Comparison of ENCODE assay signal across 23 cellular contexts in genomic region chr12:22577667-22578066, GRCh38. TPM values are rescaled to one million over a fixed set of nuclear protein-coding genes. Genes with fewer than 3 reads are reported as not detected.
DNase-seq lines count a peak whose midpoint lies in the region; ATAC-seq, FAIRE-seq and TF ChIP-seq lines count a peak whose summit lies in the region.
"Had no signal": no experiment of that assay in that cellular context is flagged by ENCODE, and none has a peak within 500 bp of the region (broad histone marks: within the 10 kb centered on the region; RNA-seq: fewer than 3 reads in every experiment).

No MANE protein-coding gene starts in this region.

- no peak overlapping the region for H3K18ac ChIP-seq in IMR-90 (ENCODE audit: low read depth, low read length)

- dilution Hi-C loops in IMR-90 (cut with HindIII; ENCODE audit: low sequenced_read_pairs, unreplicated experiment), result no loop called here
- dilution Hi-C loops in keratinocyte (cut with MboI; ENCODE audit: extremely low pct_ligation_motif_present, low sequenced_read_pairs), result no loop called here

- no peak overlapping the region for H2AK9ac ChIP-seq in IMR-90 (replicated peaks; ENCODE audit: low read depth, low read length, poor library complexity)

- in situ Hi-C loops in IMR-90 (cut with MboI; ENCODE audit: low sequenced_read_pairs), result no loop called here

- TF ChIP-seq RAD21 in IMR-90 (IDR thresholded peaks at IDR 0.05; ENCODE audit: low read length), result no peak

- no peak overlapping the region for H4K91ac ChIP-seq in IMR-90 (ENCODE audit: insufficient read depth, low read depth, low read length)

- intact Hi-C loops in IMR-90 (cut with micrococcal nuclease), result no loop called here

- H3K27me3 ChIP-seq in IMR-90 (ENCODE audit: control insufficient read depth, insufficient read depth, low read length), result no peaks in the 10 kb centered on the region
- H3K27me3 ChIP-seq in keratinocyte (ENCODE audit: control insufficient read depth, extremely low read depth, insufficient read depth, low read length), result no peaks in the 10 kb centered on the region

- no peak overlapping the region for H3K4me2 ChIP-seq in IMR-90 (ENCODE audit: low read depth, low read length)
- no peak overlapping the region for H3K4me2 ChIP-seq in keratinocyte (ENCODE audit: control insufficient read depth, extremely low read depth, insufficient read depth, low read depth, low read length)
- H3K4me2 ChIP-seq: A549 had no signal

- H3K4me1 Mint-ChIP-seq in activated naive CD4-positive, alpha-beta T cell treated with anti-CD3 and anti-CD28 coated beads, Interleukin-2, amount 10 ng/mL, durations not matched to agents 7 days and 5 days, result no peaks in the 10 kb centered on the region

- no peak overlapping the region for H2BK15ac ChIP-seq in IMR-90 (ENCODE audit: low read depth, low read length)

- H3K9me1 ChIP-seq in IMR-90 (ENCODE audit: insufficient read depth, low read length) (no peaks in the 10 kb centered on the region), keratinocyte (ENCODE audit: control insufficient read depth, extremely low read depth, insufficient read depth, low read length) (no peaks in the 10 kb centered on the region)

- H2BK20ac ChIP-seq in IMR-90 (ENCODE audit: low read depth, low read length), result no peak overlapping the region

- no TSS peak for BruUV-seq in IMR-90 (replicated peaks; lab: Mats Ljungman, UMichigan)

- peak; percentile 83 for FAIRE-seq in keratinocyte (lab: Jason Lieb, UNC)
- FAIRE-seq: A549, GM12891, GM19239 had no signal

- H3K23ac ChIP-seq in IMR-90 (ENCODE audit: low read depth, low read length), result no peak overlapping the region

- CTCF ChIA-PET in IMR-90 (lab: Yijun Ruan, JAX), result no interaction called here
- CTCF ChIA-PET in RWPE1 (lab: Yijun Ruan, JAX), result no interaction called here
- CTCF ChIA-PET in activated naive CD4-positive, alpha-beta T cell treated with anti-CD3 and anti-CD28 coated beads, Interleukin-2, amount 10 ng/mL, durations not matched to agents 7 days and 5 days (lab: Charles Lee), result no interaction called here

- H3K14ac ChIP-seq in IMR-90 (replicated peaks; ENCODE audit: low read depth, low read length), result no peak overlapping the region

- H3K56ac ChIP-seq in IMR-90 (ENCODE audit: extremely low read depth, insufficient read depth, low read length), result no peak overlapping the region

- H3K4ac ChIP-seq in IMR-90 (ENCODE audit: low read depth, low read length), result no peak overlapping the region

- no peak overlapping the region for H2BK5ac ChIP-seq in IMR-90 (ENCODE audit: low read depth, low read length, poor library complexity, severe bottlenecking)

- H3K4me1 ChIP-seq in IMR-90 (ENCODE audit: control insufficient read depth, insufficient read depth, low read length) (no peaks in the 10 kb centered on the region), keratinocyte (ENCODE audit: control insufficient read depth, extremely low read depth, insufficient read depth, low read length) (peaks cover 12% of the 10 kb centered on the region)
- H3K4me1 ChIP-seq: A549 had no signal

- H3K9me3 ChIP-seq in IMR-90 (ENCODE audit: control insufficient read depth, insufficient read depth, low read length) (no peaks in the 10 kb centered on the region), keratinocyte (ENCODE audit: control insufficient read depth, low read depth, low read length) (no peaks in the 10 kb centered on the region)
- H3K9me3 ChIP-seq: A549 had no signal

- no peak overlapping the region for H4K8ac ChIP-seq in IMR-90 (ENCODE audit: low read depth in 2 of 2, low read length in 2 of 2)

- no peak overlapping the region for H3K27ac Mint-ChIP-seq in activated naive CD4-positive, alpha-beta T cell treated with anti-CD3 and anti-CD28 coated beads, Interleukin-2, amount 10 ng/mL, durations not matched to agents 7 days and 5 days
- H3K27ac Mint-ChIP-seq: CD8-positive, alpha-beta T cell had no signal

- TF ChIP-seq CTCF in IMR-90 (conservative IDR thresholded peaks at IDR 0.05; ENCODE audit: low read depth, low read length) (no peak), RWPE1 (conservative IDR thresholded peaks at IDR 0.05; ENCODE audit: low read depth) (no peak), epithelial cell of esophagus (IDR thresholded peaks at IDR 0.05; ENCODE audit: insufficient read depth, low read depth, low read length, missing control alignments) (no peak), keratinocyte (optimal IDR thresholded peaks at IDR 0.05 in 1 of 3, IDR thresholded peaks at IDR 0.05 in 1 of 3, conservative IDR thresholded peaks at IDR 0.05 in 1 of 3; ENCODE audit: extremely low read depth in 1 of 3, insufficient read depth in 2 of 3, low read length in 3 of 3) (no peak)

- no CpG with 5 or more reads among the region's 1 CpG for WGBS in IMR-90 (ENCODE audit: extremely low coverage in 2 of 2, insufficient read length in 1 of 2), 2 experiments

- no peaks in the 10 kb centered on the region for H3K36me3 ChIP-seq in IMR-90 (ENCODE audit: control insufficient read depth, insufficient read depth, low read length)
- no peaks in the 10 kb centered on the region for H3K36me3 ChIP-seq in keratinocyte (ENCODE audit: control insufficient read depth in 2 of 2, extremely low read depth in 1 of 2, insufficient read depth in 2 of 2, low read length in 2 of 2)

- H3K4me3 Mint-ChIP-seq in activated naive CD4-positive, alpha-beta T cell treated with anti-CD3 and anti-CD28 coated beads, Interleukin-2, amount 10 ng/mL, durations not matched to agents 7 days and 5 days, result no peak overlapping the region
- H3K4me3 Mint-ChIP-seq: CD8-positive, alpha-beta T cell had no signal

- H4K20me1 ChIP-seq in IMR-90 (ENCODE audit: insufficient read depth, low read length) (no peaks in the 10 kb centered on the region), keratinocyte (ENCODE audit: control insufficient read depth, extremely low read depth, insufficient read depth, low read length) (no peaks in the 10 kb centered on the region)

- no peaks in the 10 kb centered on the region for H3K27me3 Mint-ChIP-seq in activated naive CD4-positive, alpha-beta T cell treated with anti-CD3 and anti-CD28 coated beads, Interleukin-2, amount 10 ng/mL, durations not matched to agents 7 days and 5 days

- ATAC-seq in IMR-90 (ENCODE audit: low read depth), result no peak
- no peak for ATAC-seq in GM18517 (IDR thresholded peaks at IDR 0.05; ENCODE audit: unreplicated experiment)
- ATAC-seq in HG02840 (IDR thresholded peaks at IDR 0.05; ENCODE audit: low FRiP score, unreplicated experiment), result no peak
- ATAC-seq: A549; CD8-positive, alpha-beta T cell; HCT116 had no signal

- H3K4me3 ChIP-seq in IMR-90 (ENCODE audit: insufficient read depth, low read depth, low read length), result no peak overlapping the region
- H3K4me3 ChIP-seq in epithelial cell of esophagus (ENCODE audit: low read length), result no peak overlapping the region
- no peak overlapping the region for H3K4me3 ChIP-seq in keratinocyte (ENCODE audit: control insufficient read depth in 2 of 3, extremely low read depth in 1 of 3, insufficient read depth in 2 of 3, low read depth in 1 of 3, low read length in 3 of 3)
- H3K4me3 ChIP-seq: A549 had no signal

- H3K27ac ChIP-seq in IMR-90 (ENCODE audit: insufficient read depth, low read length) (no peak overlapping the region), RWPE1 (no peak overlapping the region), keratinocyte (ENCODE audit: control insufficient read depth, insufficient read depth, low read length) (no peak overlapping the region)
- H3K27ac ChIP-seq: A549 had no signal

- POLR2A ChIA-PET in IMR-90 (lab: Charles Lee; ENCODE audit: unreplicated experiment), result no interaction called here
- POLR2A ChIA-PET in RWPE1 (lab: Yijun Ruan, JAX; ENCODE audit: low non-redundant PET), result no interaction called here

- H3K9ac ChIP-seq in IMR-90 (ENCODE audit: low read depth, low read length), result no peak overlapping the region
- no peak overlapping the region for H3K9ac ChIP-seq in keratinocyte (ENCODE audit: control insufficient read depth, extremely low read depth, insufficient read depth, low read length)

- peak; percentile 5 for DNase-seq in IMR-90
- peak; percentile 23 for DNase-seq in RWPE1 (ENCODE audit: low spot score)
- peak; percentile 84 for DNase-seq in epithelial cell of esophagus (ENCODE audit: low read depth)
- DNase-seq in keratinocyte (ENCODE audit: low read depth, low spot score), result peak; percentile 28
- DNase-seq in activated naive CD4-positive, alpha-beta T cell treated with anti-CD3 and anti-CD28 coated beads, Interleukin-2, amount 10 ng/mL, durations not matched to agents 7 days and 5 days, result no peak
- DNase-seq: AML-193; C1 segment of cervical spinal cord; Caco-2; CD8-positive, alpha-beta T cell; DMS79 treated with DMSO at 0.1 percent for 48 hours; GF-D8; NCI-H1092; NCI-H1417 treated with DMSO at 0.1 percent for 48 hours; NCI-H187; NCI-H526 treated with DMSO at 0.1 percent for 48 hours; RPMI8226; SHP77 treated with DMSO at 0.1 percent for 48 hours had no signal

- H3K79me2 ChIP-seq in keratinocyte (ENCODE audit: control insufficient read depth, insufficient read depth, low read length), result no peaks in the 10 kb centered on the region

- no peaks in the 10 kb centered on the region for H3K9me3 Mint-ChIP-seq in activated naive CD4-positive, alpha-beta T cell treated with anti-CD3 and anti-CD28 coated beads, Interleukin-2, amount 10 ng/mL, durations not matched to agents 7 days and 5 days
- H3K9me3 Mint-ChIP-seq: CD8-positive, alpha-beta T cell had no signal

- TF ChIP-seq POLR2A in IMR-90 (IDR thresholded peaks at IDR 0.05; ENCODE audit: low read depth, low read length), result no peak

- H2AFZ ChIP-seq in IMR-90 (replicated peaks; ENCODE audit: low read length, poor library complexity), result no peak overlapping the region
- H2AFZ ChIP-seq in keratinocyte (ENCODE audit: control insufficient read depth, low read length), result no peak overlapping the region

- no peak overlapping the region for H2BK120ac ChIP-seq in IMR-90 (ENCODE audit: low read depth, low read length)

- no peaks in the 10 kb centered on the region for H3K36me3 Mint-ChIP-seq in activated naive CD4-positive, alpha-beta T cell treated with anti-CD3 and anti-CD28 coated beads, Interleukin-2, amount 10 ng/mL, durations not matched to agents 7 days and 5 days
- H3K36me3 Mint-ChIP-seq: CD8-positive, alpha-beta T cell had no signal

- H2AK5ac ChIP-seq in IMR-90 (ENCODE audit: low read depth, low read length), result no peak overlapping the region

- no peaks in the 10 kb centered on the region for H3K79me1 ChIP-seq in IMR-90 (ENCODE audit: low read depth in 1 of 2, low read length in 2 of 2)

- no peak overlapping the region for H4K5ac ChIP-seq in IMR-90 (ENCODE audit: low read depth, low read length)

RNA-seq across cellular contexts. Expression of gene C2CD5, which starts 33.3 kb away (rescaled TPM):
- 15.8 and 16.1 TPM in 2 replicates for total RNA-seq in IMR-90 (2012; rRNA removed)
- polyA plus RNA-seq in IMR-90 (2012; rRNA removed) (9.2 and 14.5 TPM in 2 replicates), keratinocyte (9.5 to 17.7 TPM (median 9.7 TPM) in 3 replicates)
- polyA plus RNA-seq in IMR-90 (2012; cell fraction: cytosol; rRNA removed), result 1.8 and 3.1 TPM in 2 replicates
- 3.4 and 37.3 TPM in 2 replicates for polyA plus RNA-seq in IMR-90 (2012; cell fraction: nucleus; rRNA removed; ENCODE audit: low replicate concordance)
- 18.9 TPM for polyA plus RNA-seq in keratinocyte (2011; ENCODE audit: low read depth)
- 5.6 and 15.9 TPM in 2 replicates for polyA plus RNA-seq in keratinocyte (2011; cell fraction: cytosol; rRNA removed)
- 10.4 and 13.6 TPM in 2 replicates for polyA plus RNA-seq in keratinocyte (2011; cell fraction: nucleus; rRNA removed)
- polyA plus RNA-seq in keratinocyte (2012; ENCODE audit: low replicate concordance), result 5.4 and 8.2 TPM in 2 replicates
- 8.3 to 22.5 TPM (median 10.8 TPM) in 3 replicates for polyA minus RNA-seq in keratinocyte
- 6.3 TPM for polyA minus RNA-seq in keratinocyte (2011; cell fraction: cytosol; rRNA and poly(A)+ RNA removed)
- 13.2 and 25.1 TPM in 2 replicates for polyA minus RNA-seq in keratinocyte (2011; cell fraction: nucleus; rRNA and poly(A)+ RNA removed)

RNA-seq across cellular contexts. Expression of gene ETNK1, which starts 47.3 kb away (rescaled TPM):
- 33.3 and 35.3 TPM in 2 replicates for total RNA-seq in IMR-90 (2012; rRNA removed)
- polyA plus RNA-seq in IMR-90 (2012; rRNA removed) (8.2 and 12.8 TPM in 2 replicates), keratinocyte (12.0 to 20.3 TPM (median 14.0 TPM) in 3 replicates)
- 2.4 and 13.7 TPM in 2 replicates for polyA plus RNA-seq in IMR-90 (2012; cell fraction: cytosol; rRNA removed)
- 21.7 and 25.1 TPM in 2 replicates for polyA plus RNA-seq in IMR-90 (2012; cell fraction: nucleus; rRNA removed; ENCODE audit: low replicate concordance)
- polyA plus RNA-seq in keratinocyte (2011; ENCODE audit: low read depth), result 17.3 TPM
- polyA plus RNA-seq in keratinocyte (2011; cell fraction: cytosol; rRNA removed), result 4.1 and 9.8 TPM in 2 replicates
- 31.3 and 45.7 TPM in 2 replicates for polyA plus RNA-seq in keratinocyte (2011; cell fraction: nucleus; rRNA removed)
- 15.0 and 16.5 TPM in 2 replicates for polyA plus RNA-seq in keratinocyte (2012; ENCODE audit: low replicate concordance)
- polyA minus RNA-seq in keratinocyte, result 11.3 to 58.0 TPM (median 37.4 TPM) in 3 replicates
- polyA minus RNA-seq in keratinocyte (2011; cell fraction: cytosol; rRNA and poly(A)+ RNA removed), result 15.3 TPM
- 113 and 121 TPM in 2 replicates for polyA minus RNA-seq in keratinocyte (2011; cell fraction: nucleus; rRNA and poly(A)+ RNA removed)
